22 cellular contexts compared by ENCODE assay signal in genomic region chrX:38382663-38383062, GRCh38. TPM values are rescaled to one million over a fixed set of nuclear protein-coding genes. Genes with fewer than 3 reads are reported as not detected.
A peak's percentile ranks its signal among the peaks of the same experiment; 100 is the strongest.
DNase-seq lines count a peak whose midpoint lies in the region; ATAC-seq, FAIRE-seq and TF ChIP-seq lines count a peak whose summit lies in the region.
"Had no signal": no experiment of that assay in that cellular context is flagged by ENCODE, and none has a peak within 500 bp of the region (broad histone marks: within the 10 kb centered on the region; RNA-seq: fewer than 3 reads in every experiment).

No MANE protein-coding gene starts in this region.

- no peak for FAIRE-seq in HepG2 (lab: Jason Lieb, UNC)
- FAIRE-seq: H54 had no signal

- H3K27ac ChIP-seq in right lobe of liver (no peak overlapping the region), HepG2 (ENCODE audit: extremely low read length, insufficient read depth, low read length) (no peak overlapping the region)
- H3K27ac ChIP-seq: 22Rv1, A549, C4-2B, KMS-11 had no signal

- no peak for TF ChIP-seq POLR2A in right lobe of liver (IDR thresholded peaks at IDR 0.05)
- no peak for TF ChIP-seq POLR2A in HepG2 (IDR thresholded peaks at IDR 0.05; ENCODE audit: insufficient read depth in 1 of 2, low read depth in 2 of 2, low read length in 2 of 2)

- intact Hi-C loops in right lobe of liver (cut with DNase I) (no loop called here), HepG2 (cut with micrococcal nuclease; ENCODE audit: unreplicated experiment) (no loop called here)

- in situ Hi-C loops in HepG2 (cut with HindIII; ENCODE audit: extremely low pct_ligation_motif_present, low pct_unique_long_range_greater_than_20kb): no loop called here

- TF ChIP-seq RAD21 in HepG2 (CRISPR knock-in tag; IDR thresholded peaks at IDR 0.05): no peak

- no TSS peak for BruUV-seq in HepG2 (replicated peaks; lab: Mats Ljungman, UMichigan)

- no peaks in the 10 kb centered on the region for H4K20me1 ChIP-seq in HepG2 (ENCODE audit: insufficient read depth, low read length)

- peak in 1 of 3 donors; percentile 40 for DNase-seq in right lobe of liver
- no peak for DNase-seq in HepG2 (ENCODE audit: low spot score)
- peak; percentile 47 for DNase-seq in cerebellum (ENCODE audit: low spot score)
- DNase-seq in putamen (ENCODE audit: low spot score): peak; percentile 0
- DNase-seq in COLO668 (lab: John Stamatoyannopoulos, UW; ENCODE audit: unreplicated experiment): no peak
- no peak for DNase-seq in stimulated activated CD8-positive, alpha-beta memory T cell treated with anti-CD3 and anti-CD28 coated beads, Interleukin-4, amount 100 ng/mL, for 48 hours
- DNase-seq: AML-193; CD4-positive, alpha-beta T cell; DMS153; DMS79; GF-D8 had no signal

- H3K4me3 ChIP-seq in right lobe of liver (no peak overlapping the region), HepG2 (replicated peaks in 1 of 3; ENCODE audit: insufficient read depth in 1 of 3, low read depth in 2 of 3, low read length in 3 of 3) (no peak overlapping the region)
- H3K4me3 ChIP-seq: A549, GM23338 had no signal

- H2AFZ ChIP-seq in HepG2 (ENCODE audit: low read length): no peak overlapping the region
- H2AFZ ChIP-seq: GM23338 had no signal

- TF ChIP-seq EP300 in HepG2 (IDR thresholded peaks at IDR 0.05; ENCODE audit: low read depth in 2 of 2, low read length in 2 of 2) (no peak), HepG2 (CRISPR knock-in tag; IDR thresholded peaks at IDR 0.05; ENCODE audit: borderline replicate concordance) (no peak)

- H3K9ac ChIP-seq in HepG2 (ENCODE audit: insufficient read depth, low read depth, low read length): no peak overlapping the region
- H3K9ac ChIP-seq: KMS-11 had no signal

- H3K4me1 ChIP-seq in right lobe of liver (no peaks in the 10 kb centered on the region), HepG2 (ENCODE audit: insufficient read depth, low read length) (peaks cover 6% of the 10 kb centered on the region; the same call in 1 of the 2 replicates)
- H3K4me1 ChIP-seq: A549 had no signal

- H3K36me3 ChIP-seq in right lobe of liver (no peaks in the 10 kb centered on the region), HepG2 (replicated peaks in 1 of 2; ENCODE audit: control insufficient read depth in 1 of 2, insufficient read depth in 2 of 2, low read length in 2 of 2) (no peaks in the 10 kb centered on the region)

- peak in 3 of 4 donors; percentile 24 to 61 (median 38) for ATAC-seq in right lobe of liver
- no peak for ATAC-seq in HepG2
- no peak for ATAC-seq in HG03442 (IDR thresholded peaks at IDR 0.05; ENCODE audit: unreplicated experiment)
- ATAC-seq: A549, GM23338, HCT116 had no signal

- CTCF ChIA-PET in HepG2 (lab: Yijun Ruan, JAX; ENCODE audit: low intra/inter-chr PET ratio, low total read pairs): no interaction called here

- H3K4me2 ChIP-seq in HepG2 (ENCODE audit: low read depth, low read length): no peak overlapping the region
- H3K4me2 ChIP-seq: A549, GM23338, KMS-11 had no signal

- POLR2A ChIA-PET in HepG2 (lab: Yijun Ruan, JAX): no interaction called here

- no peak for TF ChIP-seq CTCF in right lobe of liver (IDR thresholded peaks at IDR 0.05)
- no peak for TF ChIP-seq CTCF in HepG2 (CRISPR knock-in tag; IDR thresholded peaks at IDR 0.05)

- WGBS in right lobe of liver (ENCODE audit: insufficient coverage, low coverage, low lambda C conversion rate, missing lambda C conversion rate): 40% methylated on average over 1 of the region's 1 CpG
- 0% methylated on average over 1 of the region's 1 CpG for WGBS in HepG2 (ENCODE audit: low lambda C conversion rate)

- H3K79me2 ChIP-seq in HepG2 (ENCODE audit: insufficient read depth, low read length): no peaks in the 10 kb centered on the region

- H3K27me3 ChIP-seq in right lobe of liver (no peaks in the 10 kb centered on the region), HepG2 (ENCODE audit: control insufficient read depth in 1 of 2, insufficient read depth in 2 of 2, low read length in 2 of 2) (no peaks in the 10 kb centered on the region)

- no peaks in the 10 kb centered on the region for H3K9me3 ChIP-seq in right lobe of liver
- no peaks in the 10 kb centered on the region for H3K9me3 ChIP-seq in HepG2 (ENCODE audit: low read length)
- H3K9me3 ChIP-seq: A549 had no signal

TF ChIP-seq in HepG2, 621 proteins besides CTCF, POLR2A, EP300 and RAD21:
- no peak for TF ChIP-seq ARNTL (CRISPR knock-in tag; IDR thresholded peaks at IDR 0.05)
- no peak for TF ChIP-seq SNRNP70 (IDR thresholded peaks at IDR 0.05; ENCODE audit: low read depth, low read length)
- no peak for TF ChIP-seq ADNP (CRISPR knock-in tag; IDR thresholded peaks at IDR 0.05)
- TF ChIP-seq PRPF4 (IDR thresholded peaks at IDR 0.05; ENCODE audit: low read depth, low read length, poor library complexity, severe bottlenecking): no peak
- TF ChIP-seq ZNF83 (CRISPR knock-in tag; IDR thresholded peaks at IDR 0.05; ENCODE audit: borderline replicate concordance): no peak
- no peak for TF ChIP-seq ZNF839 (CRISPR knock-in tag; IDR thresholded peaks at IDR 0.05; ENCODE audit: borderline replicate concordance)
TF ChIP-seq in HepG2: peak in this region for 0.

RNA-seq across cellular contexts. Expression of gene OTC, which starts 30.3 kb away (rescaled TPM):
- 100 to 1,000 TPM in 2 of 6 experiments, 10 to 100 TPM in 4; 84.6 to 212 (median 95.5) TPM for total RNA-seq in right lobe of liver
- total RNA-seq in HepG2 (2016; rRNA removed; fragmentation: Illumina TruSeq; extraction: Trizol): 1.8 and 2.6 TPM in 2 replicates
- total RNA-seq in HepG2 (2016; cell fraction: cytosol; rRNA removed; fragmentation: Illumina TruSeq; extraction: Trizol; ENCODE audit: low read depth): 0.18 and 0.20 TPM in 2 replicates
- total RNA-seq in HepG2 (2016; cell fraction: insoluble cytoplasmic fraction; rRNA removed; fragmentation: Illumina TruSeq; extraction: Trizol): 2.1 and 2.7 TPM in 2 replicates
- 0.41 and 0.46 TPM in 2 replicates for total RNA-seq in HepG2 (2016; cell fraction: membrane; rRNA removed; fragmentation: Illumina TruSeq; extraction: Trizol)
- total RNA-seq in HepG2 (2016; cell fraction: nucleus; rRNA removed; fragmentation: Illumina TruSeq; extraction: Trizol): 0.85 and 1.3 TPM in 2 replicates
- polyA plus RNA-seq in HepG2 (2011; rRNA removed): 0.04 and 0.25 TPM in 2 replicates
- polyA plus RNA-seq in HepG2 (2011; cell fraction: cytosol; rRNA removed): 0.13 TPM in 1 of 2 replicates, not detected in the other
- polyA plus RNA-seq in HepG2 (2011; cell fraction: nucleus; rRNA removed): not detected in 2 replicates
- polyA plus RNA-seq in HepG2 (2012): 0.08 and 0.30 TPM in 2 replicates
- 0.18 and 0.36 TPM in 2 replicates for polyA plus RNA-seq in HepG2 (2016; cell fraction: cytosol; fragmentation: Illumina TruSeq; extraction: Trizol; ENCODE audit: low read depth)
- 1.9 and 2.3 TPM in 2 replicates for polyA plus RNA-seq in HepG2 (2016; cell fraction: insoluble cytoplasmic fraction; fragmentation: Illumina TruSeq; extraction: Trizol; ENCODE audit: low read depth)
- polyA plus RNA-seq in HepG2 (2016; cell fraction: membrane; fragmentation: Illumina TruSeq; extraction: Trizol; ENCODE audit: low read depth): 0.30 TPM in 1 of 2 replicates, not detected in the other
- polyA plus RNA-seq in HepG2 (2016; cell fraction: nucleus; fragmentation: Illumina TruSeq; extraction: Trizol; ENCODE audit: insufficient read depth, low read depth): 0.40 and 0.67 TPM in 2 replicates
- polyA minus RNA-seq in HepG2 (2011; rRNA and poly(A)+ RNA removed; ENCODE audit: low replicate concordance): not detected in 2 replicates
- polyA minus RNA-seq in HepG2 (2011; cell fraction: cytosol; rRNA and poly(A)+ RNA removed): not detected in 2 replicates
- polyA minus RNA-seq in HepG2 (2011; cell fraction: nucleus; rRNA and poly(A)+ RNA removed): not detected in 2 replicates
- total RNA-seq in cerebellum: not detected
- total RNA-seq: CD4-positive, alpha-beta T cell; Daoy; GM23338; HT-29 had no signal
- polyA plus RNA-seq: A549, BJ, GM23338 had no signal

RNA-seq across cellular contexts. Expression of gene RPGR, which starts 55.4 kb away (rescaled TPM):
- total RNA-seq in right lobe of liver (10 to 100 TPM in 1 of 6 experiments, 1 to 10 TPM in 5; 1.9 to 14.1 (median 3.6) TPM), HepG2 (2016; rRNA removed; fragmentation: Illumina TruSeq; extraction: Trizol) (12.1 and 13.6 TPM in 2 replicates), cerebellum (17.7 TPM)
- total RNA-seq in HepG2 (2016; cell fraction: cytosol; rRNA removed; fragmentation: Illumina TruSeq; extraction: Trizol; ENCODE audit: low read depth): 2.6 and 5.5 TPM in 2 replicates
- 12.1 and 14.8 TPM in 2 replicates for total RNA-seq in HepG2 (2016; cell fraction: insoluble cytoplasmic fraction; rRNA removed; fragmentation: Illumina TruSeq; extraction: Trizol)
- total RNA-seq in HepG2 (2016; cell fraction: membrane; rRNA removed; fragmentation: Illumina TruSeq; extraction: Trizol): 4.9 and 6.4 TPM in 2 replicates
- 21.1 and 21.4 TPM in 2 replicates for total RNA-seq in HepG2 (2016; cell fraction: nucleus; rRNA removed; fragmentation: Illumina TruSeq; extraction: Trizol)
- 2.1 TPM in 2 replicates for polyA plus RNA-seq in HepG2 (2011; rRNA removed)
- polyA plus RNA-seq in HepG2 (2011; cell fraction: cytosol; rRNA removed): 0.66 and 0.94 TPM in 2 replicates
- polyA plus RNA-seq in HepG2 (2011; cell fraction: nucleus; rRNA removed): 3.3 and 6.0 TPM in 2 replicates
- polyA plus RNA-seq in HepG2 (2012): 6.1 and 11.9 TPM in 2 replicates
- polyA plus RNA-seq in HepG2 (2016; cell fraction: cytosol; fragmentation: Illumina TruSeq; extraction: Trizol; ENCODE audit: low read depth): 0.91 and 1.0 TPM in 2 replicates
- polyA plus RNA-seq in HepG2 (2016; cell fraction: insoluble cytoplasmic fraction; fragmentation: Illumina TruSeq; extraction: Trizol; ENCODE audit: low read depth): 12.5 and 13.0 TPM in 2 replicates
- 1.1 TPM in 2 replicates for polyA plus RNA-seq in HepG2 (2016; cell fraction: membrane; fragmentation: Illumina TruSeq; extraction: Trizol; ENCODE audit: low read depth)
- polyA plus RNA-seq in HepG2 (2016; cell fraction: nucleus; fragmentation: Illumina TruSeq; extraction: Trizol; ENCODE audit: insufficient read depth, low read depth): 20.3 and 22.5 TPM in 2 replicates
- polyA minus RNA-seq in HepG2 (2011; rRNA and poly(A)+ RNA removed; ENCODE audit: low replicate concordance): 1.6 and 2.3 TPM in 2 replicates
- polyA minus RNA-seq in HepG2 (2011; cell fraction: cytosol; rRNA and poly(A)+ RNA removed): 1.1 and 1.2 TPM in 2 replicates
- polyA minus RNA-seq in HepG2 (2011; cell fraction: nucleus; rRNA and poly(A)+ RNA removed): 19.8 and 26.2 TPM in 2 replicates

Comparison
In these comparisons a context has a peak if more than half of its experiments do, and no peak if none do; other contexts are left out.
1. ATAC-seq: peak in right lobe of liver (3 of 4); none in HepG2 (single experiment) and HG03442 (single experiment).
2. RNA of gene OTC, which starts 30.3 kb away (total RNA-seq): 84.6 to 212 TPM in right lobe of liver; 0.18 to 2.7 TPM in HepG2 and not detected in cerebellum (single experiment); every median in the first group is over 10 times any median in the second.
3. DNase-seq: peak in cerebellum (single experiment) and putamen (single experiment); none in HepG2 (single experiment), COLO668 (single experiment) and stimulated activated CD8-positive, alpha-beta memory T cell treated with anti-CD3 and anti-CD28 coated beads, Interleukin-4, amount 100 ng/mL, for 48 hours (single experiment).